Comparison of ENCODE assay signal across 18 cellular contexts in the genomic region with DNA sequence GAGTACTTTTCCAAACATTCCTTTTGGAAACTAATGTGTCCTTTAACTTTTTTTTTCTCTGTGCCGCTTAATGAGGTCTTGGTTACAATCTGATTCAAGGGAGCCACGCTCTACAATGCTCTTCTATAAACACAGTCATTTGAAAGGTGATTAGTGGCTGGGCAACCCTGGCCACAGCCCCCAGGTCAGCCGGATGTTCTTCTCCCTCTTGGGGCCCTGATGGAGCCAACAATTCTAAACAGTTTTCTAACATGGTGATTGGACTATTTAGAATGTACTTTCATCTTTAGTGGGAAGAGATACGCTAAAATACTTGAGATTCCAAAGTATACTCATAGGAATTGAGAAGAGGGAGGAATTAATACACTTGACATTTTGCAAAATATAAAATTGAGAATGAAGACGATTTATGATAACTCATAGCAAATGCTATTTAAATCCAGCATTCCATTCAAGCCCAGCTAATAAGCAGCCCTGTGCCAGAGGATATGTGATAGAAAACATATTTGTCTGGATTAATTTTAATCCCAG.
A peak's percentile ranks its signal among the peaks of the same experiment; 100 is the strongest.
DNase-seq lines count a peak whose midpoint lies in the region; ATAC-seq, FAIRE-seq and TF ChIP-seq lines count a peak whose summit lies in the region.
"Had no signal": no experiment of that assay in that cellular context is flagged by ENCODE, and none has a peak within 500 bp of the region (broad histone marks: within the 10 kb centered on the region; RNA-seq: fewer than 3 reads in every experiment).

No MANE protein-coding gene starts in this region.

- no peaks in the 10 kb centered on the region for H3K36me3 Mint-ChIP-seq in HFFc6 (ENCODE audit: low read depth)
- peaks cover 1% of the 10 kb centered on the region for H3K36me3 Mint-ChIP-seq in mesothelial cell of epicardium

- no peaks in the 10 kb centered on the region for H3K9me3 ChIP-seq in OCI-LY7 (ENCODE audit: low read length)
- no peaks in the 10 kb centered on the region for H3K9me3 ChIP-seq in right lobe of liver
- H3K9me3 ChIP-seq: mucosa of descending colon, pancreas, upper lobe of left lung had no signal

- H3K4me1 ChIP-seq in ACC112 (ENCODE audit: control insufficient read depth, insufficient read depth, low read length, unreplicated experiment) (peaks cover 30% of the 10 kb centered on the region), OCI-LY7 (ENCODE audit: insufficient read depth, low read length, poor library complexity, severe bottlenecking) (no peaks in the 10 kb centered on the region), right lobe of liver (no peaks in the 10 kb centered on the region)
- H3K4me1 ChIP-seq: pancreas had no signal

- H3K27ac Mint-ChIP-seq in HFFc6 (peak overlapping the region; percentile 93), mesothelial cell of epicardium (peak overlapping the region; percentile 84)
- H3K27ac Mint-ChIP-seq: WTC11 had no signal

- H3K9me2 ChIP-seq in OCI-LY7 (ENCODE audit: insufficient read depth, low read length): no peaks in the 10 kb centered on the region

- no peaks in the 10 kb centered on the region for H4K20me1 ChIP-seq in OCI-LY7 (ENCODE audit: insufficient read depth, low read length)

- WGBS in right lobe of liver (ENCODE audit: insufficient coverage, low coverage, low lambda C conversion rate, missing lambda C conversion rate): 37% methylated on average over 5 of the region's 5 CpGs

- peaks cover 2% of the 10 kb centered on the region; the same call in 1 of the 2 replicates for H3K9me3 Mint-ChIP-seq in HFFc6
- peaks cover 3% of the 10 kb centered on the region for H3K9me3 Mint-ChIP-seq in mesothelial cell of epicardium

- H3K27me3 Mint-ChIP-seq in HFFc6 (ENCODE audit: insufficient read depth) (no peaks in the 10 kb centered on the region), mesothelial cell of epicardium (ENCODE audit: low read depth) (no peaks in the 10 kb centered on the region)

- intact Hi-C loops in OCI-LY7 (cut with micrococcal nuclease; ENCODE audit: unreplicated experiment) (no loop called here), right lobe of liver (cut with DNase I) (no loop called here)

- CTCF ChIA-PET in OCI-LY7 (lab: Charles Lee; ENCODE audit: unreplicated experiment): no interaction called here

- H3K36me3 ChIP-seq in ACC112 (ENCODE audit: insufficient read depth, low read length): no peaks in the 10 kb centered on the region
- no peaks in the 10 kb centered on the region for H3K36me3 ChIP-seq in OCI-LY7 (ENCODE audit: insufficient read depth, low read length)
- no peaks in the 10 kb centered on the region for H3K36me3 ChIP-seq in right lobe of liver
- H3K36me3 ChIP-seq: pancreas, upper lobe of left lung had no signal

- FAIRE-seq in GM12891 (lab: Jason Lieb, UNC): no peak
- FAIRE-seq: pancreas had no signal

- POLR2A ChIA-PET in OCI-LY7 (lab: Charles Lee): no interaction called here

- ATAC-seq in right lobe of liver (no peak), GM18907 (IDR thresholded peaks at IDR 0.05; ENCODE audit: unreplicated experiment) (no peak)
- ATAC-seq: mucosa of descending colon, pancreas, WTC11 had no signal

- TF ChIP-seq CTCF in HFFc6 (IDR thresholded peaks at IDR 0.05): no peak
- TF ChIP-seq CTCF in mesothelial cell of epicardium (IDR thresholded peaks at IDR 0.05; ENCODE audit: unreplicated experiment): no peak
- no peak for TF ChIP-seq CTCF in OCI-LY7 (conservative IDR thresholded peaks at IDR 0.05; ENCODE audit: low read length)
- no peak for TF ChIP-seq CTCF in right lobe of liver (IDR thresholded peaks at IDR 0.05)

- H3K79me2 ChIP-seq in ACC112 (ENCODE audit: control insufficient read depth, insufficient read depth, low read length, unreplicated experiment): no peaks in the 10 kb centered on the region
- no peaks in the 10 kb centered on the region for H3K79me2 ChIP-seq in OCI-LY7 (ENCODE audit: insufficient read depth, low read depth, low read length)

- no peak overlapping the region for H3K4me2 ChIP-seq in OCI-LY7 (ENCODE audit: low read length)
- H3K4me2 ChIP-seq: PC-9 had no signal

- H3K4me1 Mint-ChIP-seq in HFFc6 (ENCODE audit: low read depth) (peaks cover 63% of the 10 kb centered on the region), mesothelial cell of epicardium (peaks cover 15% of the 10 kb centered on the region)

- TF ChIP-seq POLR2A in right lobe of liver (IDR thresholded peaks at IDR 0.05): no peak
- no peak for TF ChIP-seq POLR2A in GM12891 (IDR thresholded peaks at IDR 0.05; ENCODE audit: low read depth, low read length)

- H3K4me3 ChIP-seq in ACC112 (ENCODE audit: low read depth, low read length): peak overlapping the region; percentile 64
- no peak overlapping the region for H3K4me3 ChIP-seq in OCI-LY7 (ENCODE audit: low read depth, low read length, poor library complexity, severe bottlenecking)
- H3K4me3 ChIP-seq in right lobe of liver: no peak overlapping the region
- H3K4me3 ChIP-seq: coronary artery, mucosa of descending colon, pancreas, PC-9, upper lobe of left lung had no signal

- H3K27ac ChIP-seq in ACC112 (ENCODE audit: low read depth, low read length) (peak overlapping the region; percentile 81), OCI-LY7 (ENCODE audit: low read depth, low read length, poor library complexity, severe bottlenecking) (no peak overlapping the region), right lobe of liver (no peak overlapping the region)
- H3K27ac ChIP-seq: coronary artery, pancreas, PC-9 had no signal

- H3K4me3 Mint-ChIP-seq in HFFc6 (peak overlapping the region; percentile 83), mesothelial cell of epicardium (no peak overlapping the region)
- H3K4me3 Mint-ChIP-seq: WTC11 had no signal

- peak overlapping the region; percentile 48 for H2AFZ ChIP-seq in ACC112 (ENCODE audit: low read length, unreplicated experiment)
- H2AFZ ChIP-seq in OCI-LY7 (ENCODE audit: low read length): no peak overlapping the region
- H2AFZ ChIP-seq: PC-9 had no signal

- BruUV-seq in OCI-LY7 (replicated peaks; lab: Mats Ljungman, UMichigan): no TSS peak

- H3K27me3 ChIP-seq in ACC112 (ENCODE audit: insufficient read depth, low read length) (no peaks in the 10 kb centered on the region), right lobe of liver (no peaks in the 10 kb centered on the region)
- H3K27me3 ChIP-seq: pancreas, upper lobe of left lung had no signal

- DNase-seq in HFFc6 (peak; percentile 20), amniotic epithelial cell (ENCODE audit: low read depth) (peak; percentile 88), mesothelial cell of epicardium (ENCODE audit: low spot score in 2 of 2, unreplicated experiment in 2 of 2) (no peak), OCI-LY7 (ENCODE audit: low spot score) (no peak), right lobe of liver (no peak), GM12891 (ENCODE audit: insufficient read length, low spot score) (no peak)
- DNase-seq: mucosa of descending colon; NCI-H2081 treated with DMSO at 0.1 percent for 48 hours; NCI-H526; pancreas; stimulated activated CD4-positive, alpha-beta T cell treated with anti-CD3 and anti-CD28 coated beads, Interleukin-12 subunit alpha, Interleukin-12 subunit beta, amount 100 ng/mL, for 4 hours; stimulated activated naive CD4-positive, alpha-beta T cell; upper lobe of left lung had no signal

TF ChIP-seq in GM12891, 5 proteins besides CTCF, POLR2A, EP300 and RAD21:
- TF ChIP-seq PAX5 (IDR thresholded peaks at IDR 0.05; ENCODE audit: insufficient read depth, low read length, severe bottlenecking) (no peak), TAF1 (IDR thresholded peaks at IDR 0.05; ENCODE audit: low read depth, low read length) (no peak), POU2F2 (IDR thresholded peaks at IDR 0.05; ENCODE audit: low read depth, low read length) (no peak), SPI1 (IDR thresholded peaks at IDR 0.05; ENCODE audit: low read depth, low read length) (no peak), POLR2AphosphoS5 (IDR thresholded peaks at IDR 0.05; ENCODE audit: low read depth, low read length) (no peak)

Comparison
In these comparisons a context has a peak if more than half of its experiments do, and no peak if none do; other contexts are left out.
1. DNase-seq: peak in HFFc6 (single experiment) and amniotic epithelial cell (single experiment); none in mesothelial cell of epicardium (0 of 2), OCI-LY7 (single experiment), right lobe of liver (0 of 3) and GM12891 (single experiment).